ENCODE assay signal across 14 cellular contexts in genomic region chr2:226690471-226691024, GRCh38.
DNase-seq lines count a peak whose midpoint lies in the region; ATAC-seq, FAIRE-seq and TF ChIP-seq lines count a peak whose summit lies in the region.
"Had no signal": no experiment of that assay in that cellular context is flagged by ENCODE, and none has a peak within 500 bp of the region (broad histone marks: within the 10 kb centered on the region; RNA-seq: fewer than 3 reads in every experiment).

No MANE protein-coding gene starts in this region.

- TF ChIP-seq CTCF in liver (IDR thresholded peaks at IDR 0.05; ENCODE audit: low read depth, low read length, missing input control) (no peak), smooth muscle cell (IDR thresholded peaks at IDR 0.05; ENCODE audit: borderline replicate concordance, insufficient read depth, poor library complexity, severe bottlenecking) (no peak), PC-9 (conservative IDR thresholded peaks at IDR 0.05) (no peak)

- CTCF ChIA-PET in PC-9 (lab: Charles Lee), result interaction anchor here (0.5 to 0.6 kb wide), 2 partner anchors 10 to 100 kb away, joined by 3 to 6 read pairs; no protein-coding TSS in a partner anchor

- H3K4me1 ChIP-seq in liver (ENCODE audit: control insufficient read depth in 4 of 4, insufficient read depth in 4 of 4, low read length in 3 of 4) (no peaks in the 10 kb centered on the region), smooth muscle cell (ENCODE audit: low read depth) (peaks cover 12% of the 10 kb centered on the region), PC-9 (replicated peaks; ENCODE audit: insufficient read depth) (peaks cover 24% of the 10 kb centered on the region)
- H3K4me1 ChIP-seq: parathyroid adenoma had no signal

- DNase-seq in NCI-H82 treated with DMSO at 0.1 percent for 48 hours (lab: John Stamatoyannopoulos, UW; ENCODE audit: unreplicated experiment), result peak; percentile 21
- DNase-seq in smooth muscle cell (lab: John Stamatoyannopoulos, UW; ENCODE audit: unreplicated experiment), result no peak
- DNase-seq in NCI-H446 treated with DMSO at 0.1 percent for 48 hours (lab: John Stamatoyannopoulos, UW), result no peak
- no peak for DNase-seq in PC-9
- no peak for DNase-seq in NCI-H146 treated with DMSO at 0.1 percent for 48 hours (lab: John Stamatoyannopoulos, UW; ENCODE audit: unreplicated experiment)
- DNase-seq: hippocampal formation; left colon; NCI-H2081 treated with DMSO at 0.1 percent for 48 hours; stimulated activated CD4-positive, alpha-beta T cell treated with anti-CD3 and anti-CD28 coated beads, Interleukin-12 subunit alpha, Interleukin-12 subunit beta, amount 100 ng/mL, for 4 hours had no signal

- H3K27ac ChIP-seq in liver (ENCODE audit: low read depth in 1 of 2, low read length in 2 of 2), result no peak overlapping the region
- H3K27ac ChIP-seq in smooth muscle cell (ENCODE audit: low read depth), result peak overlapping the region; percentile 39
- no peak overlapping the region for H3K27ac ChIP-seq in PC-9
- H3K27ac ChIP-seq: parathyroid adenoma had no signal

- ATAC-seq in GM19035 (IDR thresholded peaks at IDR 0.05; ENCODE audit: unreplicated experiment), result no peak
- ATAC-seq: left colon had no signal

- POLR2A ChIA-PET in PC-9 (lab: Charles Lee; ENCODE audit: unreplicated experiment), result no interaction called here

- no TSS peak for BruUV-seq in PC-9 (replicated peaks; lab: Mats Ljungman, UMichigan)

- H3K36me3 ChIP-seq in liver (ENCODE audit: control insufficient read depth in 4 of 4, insufficient read depth in 3 of 4, low read depth in 1 of 4, low read length in 3 of 4) (no peaks in the 10 kb centered on the region), smooth muscle cell (ENCODE audit: low read depth) (no peaks in the 10 kb centered on the region), PC-9 (ENCODE audit: low read depth) (no peaks in the 10 kb centered on the region)

- peak overlapping the region; percentile 75 for H3K4me2 ChIP-seq in smooth muscle cell
- no peak overlapping the region for H3K4me2 ChIP-seq in PC-9

- H3K27me3 ChIP-seq in liver (ENCODE audit: control insufficient read depth in 4 of 4, insufficient read depth in 4 of 4, low read length in 3 of 4) (no peaks in the 10 kb centered on the region), smooth muscle cell (ENCODE audit: low read depth) (no peaks in the 10 kb centered on the region), PC-9 (ENCODE audit: insufficient read depth, low read depth) (no peaks in the 10 kb centered on the region)

- H3K9ac ChIP-seq in liver (ENCODE audit: low read depth in 1 of 2, low read length in 2 of 2), result no peak overlapping the region
- H3K9ac ChIP-seq in smooth muscle cell (ENCODE audit: low read depth), result peak overlapping the region; percentile 8
- H3K9ac ChIP-seq: parathyroid adenoma had no signal

- peak; percentile 87 for FAIRE-seq in endometrium (lab: Jason Lieb, UNC)
- FAIRE-seq: G401.6 had no signal

- H3K9me3 ChIP-seq in liver (ENCODE audit: control insufficient read depth in 4 of 4, low read length in 3 of 4), result no peaks in the 10 kb centered on the region
- H3K9me3 ChIP-seq in smooth muscle cell (replicated peaks; ENCODE audit: low read depth), result no peaks in the 10 kb centered on the region
- H3K9me3 ChIP-seq in PC-9 (ENCODE audit: insufficient read depth, low read depth), result peaks cover 10% of the 10 kb centered on the region; the same call in 1 of the 2 replicates

- no peak overlapping the region for H2AFZ ChIP-seq in smooth muscle cell (ENCODE audit: low read depth)
- H2AFZ ChIP-seq in PC-9, result no peak overlapping the region
- H2AFZ ChIP-seq: parathyroid adenoma had no signal

- WGBS in liver, result 62% methylated on average over 4 of the region's 4 CpGs
- 69% methylated on average over 4 of the region's 4 CpGs for WGBS in smooth muscle cell (ENCODE audit: low lambda C conversion rate)

- no peaks in the 10 kb centered on the region for H3K9me2 ChIP-seq in PC-9 (ENCODE audit: insufficient read depth)

- H3K4me3 ChIP-seq in liver (ENCODE audit: low read depth in 1 of 3, low read length in 3 of 3), result no peak overlapping the region
- H3K4me3 ChIP-seq in smooth muscle cell, result no peak overlapping the region
- no peak overlapping the region for H3K4me3 ChIP-seq in PC-9

- TF ChIP-seq RAD21 in liver (IDR thresholded peaks at IDR 0.05), result peak in 1 of 2 donors; percentile 20

- intact Hi-C loops in PC-9 (cut with micrococcal nuclease; ENCODE audit: unreplicated experiment), result no loop called here

- H4K20me1 ChIP-seq in smooth muscle cell (ENCODE audit: low read depth), result no peaks in the 10 kb centered on the region
- no peaks in the 10 kb centered on the region for H4K20me1 ChIP-seq in PC-9 (ENCODE audit: insufficient read depth)

- H3K79me2 ChIP-seq in smooth muscle cell (ENCODE audit: low read depth) (no peaks in the 10 kb centered on the region), PC-9 (ENCODE audit: low read depth) (no peaks in the 10 kb centered on the region)
- H3K79me2 ChIP-seq: parathyroid adenoma had no signal

- H3F3A ChIP-seq in smooth muscle cell (ENCODE audit: low read depth), result no peaks in the 10 kb centered on the region
- no peaks in the 10 kb centered on the region for H3F3A ChIP-seq in PC-9 (ENCODE audit: insufficient read depth, low read depth)

TF ChIP-seq in liver, 16 proteins besides CTCF, POLR2A, EP300 and RAD21:
- peak; percentile 15 for TF ChIP-seq SP1 (IDR thresholded peaks at IDR 0.05)
- TF ChIP-seq HNF4A (conservative IDR thresholded peaks at IDR 0.05), result no peak
